Comparison of ENCODE assay signal across 13 cellular contexts in genomic region chr9:2179557-2179956, GRCh38.
DNase-seq lines count a peak whose midpoint lies in the region; ATAC-seq and TF ChIP-seq lines count a peak whose summit lies in the region.
"Had no signal": no experiment of that assay in that cellular context is flagged by ENCODE, and none has a peak within 500 bp of the region (broad histone marks: within the 10 kb centered on the region; RNA-seq: fewer than 3 reads in every experiment).

No MANE protein-coding gene starts in this region.

- no TSS peak for BruUV-seq in Calu3 (replicated peaks; lab: Mats Ljungman, UMichigan)

- peak overlapping the region; percentile 39 for H3K27ac Mint-ChIP-seq in memory B cell
- H3K27ac Mint-ChIP-seq in Calu3 (ENCODE audit: unreplicated experiment) = no peak overlapping the region

- CTCF ChIA-PET in Calu3 (lab: Charles Lee) = interaction anchor here (0.8 to 1.1 kb wide), 2 partner anchors 20 to 51 kb away, joined by 3 to 8 read pairs; no protein-coding TSS in a partner anchor

- H3K27me3 ChIP-seq in DOHH2 (ENCODE audit: control insufficient read depth, low read length) = no peaks in the 10 kb centered on the region
- H3K27me3 ChIP-seq: esophagus squamous epithelium, ovary, testis had no signal

- peaks cover 25% of the 10 kb centered on the region for H3K36me3 ChIP-seq in DOHH2 (ENCODE audit: control insufficient read depth, low read length)
- H3K36me3 ChIP-seq: ovary had no signal

- H3K4me2 ChIP-seq in DOHH2 (ENCODE audit: low read length) = no peak overlapping the region

- H3K4me3 Mint-ChIP-seq in memory B cell (no peak overlapping the region), Calu3 (ENCODE audit: low read depth, unreplicated experiment) (no peak overlapping the region)

- H3F3A ChIP-seq in DOHH2 (ENCODE audit: control insufficient read depth, insufficient read depth) = no peaks in the 10 kb centered on the region

- no peak overlapping the region for H3K27ac ChIP-seq in DOHH2 (ENCODE audit: low read depth, low read length)
- H3K27ac ChIP-seq: esophagus squamous epithelium, testis had no signal

- no peaks in the 10 kb centered on the region for H3K4me1 ChIP-seq in DOHH2 (ENCODE audit: control insufficient read depth, low read length)
- H3K4me1 ChIP-seq: testis had no signal

- H4K20me1 ChIP-seq in DOHH2 (ENCODE audit: control insufficient read depth, insufficient read depth, low read depth, low read length) = peaks cover 5% of the 10 kb centered on the region; the same call in 1 of the 2 replicates

- no peaks in the 10 kb centered on the region for H3K9me3 ChIP-seq in DOHH2 (ENCODE audit: control insufficient read depth, insufficient read depth, low read length)
- H3K9me3 ChIP-seq: esophagus squamous epithelium, ovary, testis had no signal

- H3K27me3 Mint-ChIP-seq in memory B cell = no peaks in the 10 kb centered on the region
- no peaks in the 10 kb centered on the region for H3K27me3 Mint-ChIP-seq in Calu3 (ENCODE audit: unreplicated experiment)

- H3K9me2 ChIP-seq in DOHH2 (replicated peaks; ENCODE audit: control insufficient read depth, low read length) = no peaks in the 10 kb centered on the region

- intact Hi-C loops in Calu3 (cut with micrococcal nuclease; ENCODE audit: unreplicated experiment) = no loop called here

- no peaks in the 10 kb centered on the region for H3K9me3 Mint-ChIP-seq in memory B cell
- no peaks in the 10 kb centered on the region for H3K9me3 Mint-ChIP-seq in Calu3 (ENCODE audit: low read depth, unreplicated experiment)

- no peak overlapping the region for H3K4me3 ChIP-seq in DOHH2 (ENCODE audit: low read length)
- H3K4me3 ChIP-seq: esophagus squamous epithelium, K562, ovary, testis had no signal

- no peaks in the 10 kb centered on the region for H3K79me2 ChIP-seq in DOHH2 (ENCODE audit: control insufficient read depth, low read length)

- DNase-seq in RKO (ENCODE audit: low spot score) (peak; percentile 11), memory B cell (ENCODE audit: low spot score in 2 of 2) (no peak), NCI-H2227 treated with DMSO at 0.1 percent for 48 hours (lab: John Stamatoyannopoulos, UW) (no peak), Calu3 (no peak), islet precursor cell (no peak)
- DNase-seq: activated CD8-positive, alpha-beta memory T cell treated with anti-CD3 and anti-CD28 coated beads, Interleukin-2, amount 50 U/mL, for 4 hours; DMS 273 treated with DMSO at 0.1 percent for 48 hours; esophagus squamous epithelium; ovary; testis had no signal

- peak; percentile 25 for TF ChIP-seq CTCF in DOHH2 (IDR thresholded peaks at IDR 0.05; ENCODE audit: low read depth, low read length, poor library complexity, severe bottlenecking)
- TF ChIP-seq CTCF in Calu3 (IDR thresholded peaks at IDR 0.05; ENCODE audit: unreplicated experiment) = no peak

- ATAC-seq in GM18909 (IDR thresholded peaks at IDR 0.05; ENCODE audit: poor library complexity, unreplicated experiment) (peak; percentile 63), memory B cell (ENCODE audit: low read depth) (no peak)
- ATAC-seq: K562 had no signal

- H3K4me1 Mint-ChIP-seq in memory B cell (no peaks in the 10 kb centered on the region), Calu3 (ENCODE audit: low read depth, unreplicated experiment) (peaks cover 11% of the 10 kb centered on the region)

- H3K36me3 Mint-ChIP-seq in memory B cell (peaks cover 13% of the 10 kb centered on the region), Calu3 (ENCODE audit: insufficient read depth, unreplicated experiment) (no peaks in the 10 kb centered on the region)
